In genomic region chr6:1362643-1363042, GRCh38 we compare ENCODE assay signal across 11 cellular contexts. TPM values are rescaled to one million over a fixed set of nuclear protein-coding genes. Genes with fewer than 3 reads are reported as not detected.
"Had no signal": no experiment of that assay in that cellular context is flagged by ENCODE, and none has a peak within 500 bp of the region (broad histone marks: within the 10 kb centered on the region; RNA-seq: fewer than 3 reads in every experiment).

No MANE protein-coding gene starts in this region.

- H3K4me1 ChIP-seq: HAP-1 had no signal

- H3K9ac ChIP-seq: GM23248 had no signal

- H3K27ac ChIP-seq: GM23248 had no signal

- ATAC-seq: GM23338, HCT116 had no signal

- H3K4me3 ChIP-seq: GM23248, GM23338, HAP-1 had no signal

- H2AFZ ChIP-seq: GM23248, GM23338 had no signal

- H3K9me3 ChIP-seq: HAP-1 had no signal

- FAIRE-seq: H1, H54 had no signal

- H3K36me3 ChIP-seq: HAP-1 had no signal

- H3K4me2 ChIP-seq: GM23338 had no signal

- DNase-seq: GOT3, H7, H9, HCEC 1CT, HFFc6 had no signal

RNA-seq across cellular contexts. Expression of gene FOXF2, which starts 26.7 kb away (rescaled TPM):
- total RNA-seq: GM23338, H1, H9 had no signal
- polyA plus RNA-seq: GM23338 had no signal

RNA-seq across cellular contexts. Expression of gene FOXQ1, which starts 50.7 kb away (rescaled TPM):
- total RNA-seq: GM23338, H1 had no signal
- polyA plus RNA-seq: GM23248, GM23338 had no signal
